22 cellular contexts compared by ENCODE assay signal in the genomic region with DNA sequence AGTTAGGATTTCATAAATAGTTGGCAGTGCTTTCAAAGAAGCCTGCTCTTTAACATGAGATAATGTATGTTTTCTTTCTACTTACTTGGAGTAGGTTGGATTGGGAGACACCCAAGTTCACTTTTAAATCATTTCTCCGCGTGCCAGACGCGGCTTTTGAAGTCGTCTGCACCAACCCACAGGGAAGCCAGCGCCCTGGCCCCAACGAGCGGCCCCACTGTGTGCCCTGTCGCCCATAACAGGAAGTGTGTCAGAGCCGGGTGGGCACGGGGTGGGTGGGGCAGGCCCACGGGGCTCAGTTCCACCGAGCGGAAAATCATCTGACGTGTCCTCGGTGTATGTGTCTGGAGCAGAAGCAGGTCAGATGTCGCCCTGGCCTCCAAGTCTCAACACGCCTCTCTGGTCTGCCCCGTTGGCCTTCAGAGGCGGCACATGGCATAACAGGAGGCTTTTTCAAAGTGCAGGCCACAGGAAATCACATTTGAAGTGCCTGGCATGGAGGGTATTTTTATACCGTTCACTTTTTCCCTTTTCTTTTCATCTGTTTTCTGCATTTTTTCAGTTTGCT. TPM values are rescaled to one million over a fixed set of nuclear protein-coding genes. Genes with fewer than 3 reads are reported as not detected.
DNase-seq lines count a peak whose midpoint lies in the region; ATAC-seq and TF ChIP-seq lines count a peak whose summit lies in the region.
"Had no signal": no experiment of that assay in that cellular context is flagged by ENCODE, and none has a peak within 500 bp of the region (broad histone marks: within the 10 kb centered on the region; RNA-seq: fewer than 3 reads in every experiment).

No MANE protein-coding gene starts in this region.

- no peak overlapping the region for H3K27ac Mint-ChIP-seq in endodermal cell
- no peak overlapping the region for H3K27ac Mint-ChIP-seq in osteocyte (ENCODE audit: unreplicated experiment)
- no peak overlapping the region for H3K27ac Mint-ChIP-seq in activated naive CD4-positive, alpha-beta T cell treated with anti-CD3 and anti-CD28 coated beads, Interleukin-2, amount 10 ng/mL, durations not matched to agents 7 days and 5 days
- H3K27ac Mint-ChIP-seq: CD4-positive, CD25-positive, alpha-beta regulatory T cell; CD8-positive, alpha-beta memory T cell had no signal

- DNase-seq in MG63 (peak; percentile 50), endodermal cell (peak; percentile 39), foreskin keratinocyte (no peak), osteocyte (ENCODE audit: extremely low spot score, unreplicated experiment) (peak; percentile 60), left colon (no peak), NCI-H82 treated with DMSO at 0.1 percent for 48 hours (lab: John Stamatoyannopoulos, UW; ENCODE audit: unreplicated experiment) (no peak)
- DNase-seq in activated naive CD4-positive, alpha-beta T cell treated with anti-CD3 and anti-CD28 coated beads, Interleukin-2, amount 10 ng/mL, durations not matched to agents 7 days and 5 days = no peak
- DNase-seq: ACHN; BE2C; C1 segment of cervical spinal cord; CD4-positive, CD25-positive, alpha-beta regulatory T cell; CD8-positive, alpha-beta memory T cell; COR-L47; DMS 273 treated with DMSO at 0.1 percent for 48 hours; DMS53; DND-41; EL had no signal

- WGBS in endodermal cell (ENCODE audit: insufficient coverage in 1 of 2, insufficient read length in 1 of 2), 2 experiments = 94 to 96% methylated on average over 15 to 20 of the region's 21 CpGs

- no peak overlapping the region for H3K9ac ChIP-seq in endodermal cell (ENCODE audit: extremely low read depth, low read length, poor library complexity, severe bottlenecking)

- CTCF ChIA-PET in activated naive CD4-positive, alpha-beta T cell treated with anti-CD3 and anti-CD28 coated beads, Interleukin-2, amount 10 ng/mL, durations not matched to agents 7 days and 5 days (lab: Charles Lee) = no interaction called here

- no peaks in the 10 kb centered on the region for H3K4me1 ChIP-seq in endodermal cell (ENCODE audit: control insufficient read depth, insufficient read depth, low read length)
- peaks cover 6% of the 10 kb centered on the region for H3K4me1 ChIP-seq in foreskin keratinocyte
- H3K4me1 ChIP-seq: BE2C, HAP-1 had no signal

- intact Hi-C loops in left colon (cut with DNase I, micrococcal nuclease) = no loop called here

- H3K36me3 ChIP-seq in MG63 = no peaks in the 10 kb centered on the region
- no peaks in the 10 kb centered on the region for H3K36me3 ChIP-seq in endodermal cell (ENCODE audit: control insufficient read depth, insufficient read depth, low read length)
- H3K36me3 ChIP-seq: BE2C, HAP-1 had no signal

- H3K4me1 Mint-ChIP-seq in endodermal cell (no peaks in the 10 kb centered on the region), osteocyte (ENCODE audit: unreplicated experiment) (peaks cover 4% of the 10 kb centered on the region)
- H3K4me1 Mint-ChIP-seq in activated naive CD4-positive, alpha-beta T cell treated with anti-CD3 and anti-CD28 coated beads, Interleukin-2, amount 10 ng/mL, durations not matched to agents 7 days and 5 days = no peaks in the 10 kb centered on the region
- H3K4me1 Mint-ChIP-seq: CD4-positive, CD25-positive, alpha-beta regulatory T cell; CD8-positive, alpha-beta memory T cell had no signal

- H3K27me3 ChIP-seq in MG63 (no peaks in the 10 kb centered on the region), endodermal cell (ENCODE audit: control insufficient read depth, insufficient read depth, low read length, poor library complexity, severe bottlenecking) (no peaks in the 10 kb centered on the region), foreskin keratinocyte (no peaks in the 10 kb centered on the region)

- H3K9me3 ChIP-seq in MG63 (peaks cover 36% of the 10 kb centered on the region), endodermal cell (ENCODE audit: control insufficient read depth, low read length) (peaks cover 10% of the 10 kb centered on the region)
- H3K9me3 ChIP-seq: BE2C, HAP-1 had no signal

- H3K36me3 Mint-ChIP-seq in endodermal cell (ENCODE audit: low read depth) (no peaks in the 10 kb centered on the region), osteocyte (ENCODE audit: unreplicated experiment) (peaks cover 4% of the 10 kb centered on the region)
- no peaks in the 10 kb centered on the region for H3K36me3 Mint-ChIP-seq in activated naive CD4-positive, alpha-beta T cell treated with anti-CD3 and anti-CD28 coated beads, Interleukin-2, amount 10 ng/mL, durations not matched to agents 7 days and 5 days
- H3K36me3 Mint-ChIP-seq: CD4-positive, CD25-positive, alpha-beta regulatory T cell; CD8-positive, alpha-beta memory T cell had no signal

- H3K9me3 Mint-ChIP-seq in endodermal cell = peaks cover 12% of the 10 kb centered on the region
- peaks cover 24% of the 10 kb centered on the region for H3K9me3 Mint-ChIP-seq in osteocyte (ENCODE audit: unreplicated experiment)
- H3K9me3 Mint-ChIP-seq in activated naive CD4-positive, alpha-beta T cell treated with anti-CD3 and anti-CD28 coated beads, Interleukin-2, amount 10 ng/mL, durations not matched to agents 7 days and 5 days = no peaks in the 10 kb centered on the region

- TF ChIP-seq CTCF in endodermal cell (conservative IDR thresholded peaks at IDR 0.05) (no peak), foreskin keratinocyte (conservative IDR thresholded peaks at IDR 0.05) (no peak), osteocyte (IDR thresholded peaks at IDR 0.05) (no peak)

- H3K4me3 Mint-ChIP-seq in endodermal cell = no peak overlapping the region
- H3K4me3 Mint-ChIP-seq in osteocyte (ENCODE audit: unreplicated experiment) = no peak overlapping the region
- no peak overlapping the region for H3K4me3 Mint-ChIP-seq in activated naive CD4-positive, alpha-beta T cell treated with anti-CD3 and anti-CD28 coated beads, Interleukin-2, amount 10 ng/mL, durations not matched to agents 7 days and 5 days
- H3K4me3 Mint-ChIP-seq: CD4-positive, CD25-positive, alpha-beta regulatory T cell; CD8-positive, alpha-beta memory T cell had no signal

- ATAC-seq in foreskin keratinocyte = peak; percentile 40
- ATAC-seq in HG03139 (IDR thresholded peaks at IDR 0.05; ENCODE audit: unreplicated experiment) = no peak
- ATAC-seq in left colon = no peak
- ATAC-seq: GM12878 had no signal

- no peak overlapping the region for H3K27ac ChIP-seq in endodermal cell (ENCODE audit: low read depth, low read length)
- H3K27ac ChIP-seq in foreskin keratinocyte = no peak overlapping the region

- H3K4me3 ChIP-seq in MG63 (no peak overlapping the region), endodermal cell (ENCODE audit: low read length) (no peak overlapping the region)
- H3K4me3 ChIP-seq: GM12878, HAP-1 had no signal

- H3K27me3 Mint-ChIP-seq in endodermal cell (ENCODE audit: insufficient read depth) = peaks cover 6% of the 10 kb centered on the region
- peaks cover 25% of the 10 kb centered on the region for H3K27me3 Mint-ChIP-seq in osteocyte (ENCODE audit: unreplicated experiment)
- peaks cover 23% of the 10 kb centered on the region for H3K27me3 Mint-ChIP-seq in activated naive CD4-positive, alpha-beta T cell treated with anti-CD3 and anti-CD28 coated beads, Interleukin-2, amount 10 ng/mL, durations not matched to agents 7 days and 5 days

RNA-seq across cellular contexts. Expression of a gene that starts 22.7 kb away (rescaled TPM):
- total RNA-seq in MG63 (2014; rRNA removed; shearing (Covaris generic); ENCODE audit: low replicate concordance) = not detected in 2 replicates
- total RNA-seq in endodermal cell (not detected), foreskin keratinocyte (not detected in 2 replicates), osteocyte (not detected in 2 replicates), left colon (not detected)
- not detected for polyA plus RNA-seq in endodermal cell (2013, experiment 1 of 2)
- polyA plus RNA-seq in endodermal cell (2013, experiment 2 of 2) = not detected
- not detected in 2 replicates for polyA plus RNA-seq in foreskin keratinocyte
- total RNA-seq: CD4-positive, CD25-positive, alpha-beta regulatory T cell; CD8-positive, alpha-beta memory T cell; G401; GM12878; H4 had no signal
- polyA plus RNA-seq: CD4-positive, CD25-positive, alpha-beta regulatory T cell; CD8-positive, alpha-beta memory T cell; GM12878 had no signal

Comparison
In these comparisons a context has a peak if more than half of its experiments do, and no peak if none do; other contexts are left out.
1. DNase-seq: peak in MG63 (single experiment), endodermal cell (single experiment) and osteocyte (single experiment); none in foreskin keratinocyte (0 of 2), activated naive CD4-positive, alpha-beta T cell treated with anti-CD3 and anti-CD28 coated beads, Interleukin-2, amount 10 ng/mL, durations not matched to agents 7 days and 5 days (single experiment), left colon (0 of 2) and NCI-H82 treated with DMSO at 0.1 percent for 48 hours (single experiment).